In genomic region chr7:103934508-103934907, GRCh38 we compare ENCODE assay signal across 15 cellular contexts. TPM values are rescaled to one million over a fixed set of nuclear protein-coding genes. Genes with fewer than 3 reads are reported as not detected.
"Had no signal": no experiment of that assay in that cellular context is flagged by ENCODE, and none has a peak within 500 bp of the region (broad histone marks: within the 10 kb centered on the region; RNA-seq: fewer than 3 reads in every experiment).

No MANE protein-coding gene starts in this region.

- H3K4me1 ChIP-seq: foreskin keratinocyte, parathyroid adenoma, tibial artery had no signal

- H3K27me3 ChIP-seq: brain microvascular endothelial cell, foreskin keratinocyte, tibial artery had no signal

- H2AFZ ChIP-seq: parathyroid adenoma had no signal

- H3K79me2 ChIP-seq: parathyroid adenoma had no signal

- H3K4me3 ChIP-seq: mucosa of descending colon, tibial artery had no signal

- H3K9me3 ChIP-seq: mucosa of descending colon, tibial artery had no signal

- H3K36me3 ChIP-seq: brain microvascular endothelial cell, tibial artery had no signal

- H3K27ac ChIP-seq: brain microvascular endothelial cell, foreskin keratinocyte, parathyroid adenoma, tibial artery had no signal

- DNase-seq: activated CD4-positive, alpha-beta T cell treated with anti-CD3 and anti-CD28 coated beads, Interleukin-2, amount 50 U/mL, for 1 hour; activated naive CD4-positive, alpha-beta T cell; activated naive CD8-positive, alpha-beta T cell treated with anti-CD3 and anti-CD28 coated beads, Interleukin-2, amount 10 ng/mL, durations not matched to agents 7 days and 5 days; brain microvascular endothelial cell; effector memory CD8-positive, alpha-beta T cell; foreskin keratinocyte; glutamatergic neuron; kidney glomerular epithelial cell; left ventricle myocardium superior; mucosa of descending colon; naive thymus-derived CD4-positive, alpha-beta T cell; stimulated activated naive B cell treated with anti-CD40 and anti-IgM and Interleukin-4, amounts not matched to agents 10 μg/mL and 1 μg/mL and 100 μg/mL, for 72 hours; tibial artery had no signal

RNA-seq across cellular contexts. Expression of gene RELN, which starts 55.0 kb away (rescaled TPM):
- total RNA-seq: activated CD8-positive, alpha-beta memory T cell treated with anti-CD3 and anti-CD28 coated beads for 36 hours; activated naive CD8-positive, alpha-beta T cell treated with anti-CD3 and anti-CD28 coated beads, Interleukin-2, amount 10 ng/mL, durations not matched to agents 7 days and 5 days; foreskin keratinocyte; naive thymus-derived CD4-positive, alpha-beta T cell had no signal
